ENCODE assay signal across 8 cellular contexts in genomic region chr5:181052526-181052927, GRCh38. TPM values are rescaled to one million over a fixed set of nuclear protein-coding genes. Genes with fewer than 3 reads are reported as not detected.
DNase-seq lines count a peak whose midpoint lies in the region; ATAC-seq lines count a peak whose summit lies in the region.

No MANE protein-coding gene starts in this region.

- H3K9ac ChIP-seq in BLaER1 treated with 17β-estradiol and CSF1 and Interleukin-3, amounts not matched to agents 10 nM and 100 nM, result peak overlapping the region; percentile 76 to 88 (median 84); a peak in 20 of 22 replicates
- H3K9ac ChIP-seq in HUES48 (ENCODE audit: low read depth, low read length), result no peak overlapping the region

- peaks cover 0 to 11% (median 0%) of the 10 kb centered on the region in 11 experiments; a peak in 6 of 22 replicates for H3K36me3 ChIP-seq in BLaER1 treated with 17β-estradiol and CSF1 and Interleukin-3, amounts not matched to agents 10 nM and 100 nM
- no peaks in the 10 kb centered on the region for H3K36me3 ChIP-seq in HUES48 (ENCODE audit: control insufficient read depth, insufficient read depth, low read length)

- H3K9me3 Mint-ChIP-seq in central memory CD8-positive, alpha-beta T cell, result no peaks in the 10 kb centered on the region
- peaks cover 0 to 12% (median 3%) of the 10 kb centered on the region in 7 donors for H3K9me3 Mint-ChIP-seq in naive B cell

- no peaks in the 10 kb centered on the region for H3K27me3 ChIP-seq in BLaER1 treated with 17β-estradiol and CSF1 and Interleukin-3, amounts not matched to agents 10 nM and 100 nM
- H3K27me3 ChIP-seq in HUES48 (ENCODE audit: control insufficient read depth, insufficient read depth, low read length), result peaks cover 85% of the 10 kb centered on the region

- H3K4me2 ChIP-seq in BLaER1 treated with 17β-estradiol and CSF1 and Interleukin-3, amounts not matched to agents 10 nM and 100 nM, result peak overlapping the region; percentile 92 to 99 (median 96)

- no peaks in the 10 kb centered on the region for H3K9me3 ChIP-seq in BLaER1 treated with 17β-estradiol and CSF1 and Interleukin-3, amounts not matched to agents 10 nM and 100 nM (replicated peaks in 1 of 11)
- no peaks in the 10 kb centered on the region for H3K9me3 ChIP-seq in HUES48 (ENCODE audit: control insufficient read depth, insufficient read depth, low read length)

- H3K4me1 ChIP-seq in BLaER1 treated with 17β-estradiol and CSF1 and Interleukin-3, amounts not matched to agents 10 nM and 100 nM, result peaks cover 72 to 87% (median 78%) of the 10 kb centered on the region in 10 experiments
- H3K4me1 ChIP-seq in HUES48 (ENCODE audit: control insufficient read depth, insufficient read depth, low read length), result 0 out of 2 replicates have a peak, but pooled peaks cover 2% of the 10 kb centered on the region

- peaks cover 0 to 13% (median 6%) of the 10 kb centered on the region in 11 experiments; a peak in 4 of 22 replicates for H4K20me1 ChIP-seq in BLaER1 treated with 17β-estradiol and CSF1 and Interleukin-3, amounts not matched to agents 10 nM and 100 nM

- H3K4me3 ChIP-seq in BLaER1 treated with 17β-estradiol and CSF1 and Interleukin-3, amounts not matched to agents 10 nM and 100 nM, result peak overlapping the region; percentile 73 to 89 (median 82)
- H3K4me3 ChIP-seq in HUES48 (ENCODE audit: low read depth, low read length), result peak overlapping the region; percentile 70

- peak overlapping the region; percentile 70 for H3K4me3 Mint-ChIP-seq in central memory CD8-positive, alpha-beta T cell
- H3K4me3 Mint-ChIP-seq in naive B cell, result peak overlapping the region; percentile 59 to 87 (median 84)

- no peak overlapping the region for H3K27ac Mint-ChIP-seq in central memory CD8-positive, alpha-beta T cell (ENCODE audit: low read depth)
- H3K27ac Mint-ChIP-seq in naive B cell, result peak overlapping the region in 3 of 6 donors; percentile 28 to 87 (median 66)

- DNase-seq in central memory CD8-positive, alpha-beta T cell (ENCODE audit: low spot score in 2 of 2), result no peak
- peak; percentile 7 for DNase-seq in naive B cell
- DNase-seq in NK-92 (lab: John Stamatoyannopoulos, UW; ENCODE audit: unreplicated experiment), result no peak
- DNase-seq in effector CD4-positive, alpha-beta T cell, result no peak
- no peak for DNase-seq in cerebellum (ENCODE audit: low spot score)

- peaks cover 85% of the 10 kb centered on the region for H3K27me3 Mint-ChIP-seq in central memory CD8-positive, alpha-beta T cell
- H3K27me3 Mint-ChIP-seq in naive B cell, result peaks cover 48 to 83% (median 69%) of the 10 kb centered on the region in 3 donors

- H3K27ac ChIP-seq in BLaER1 treated with 17β-estradiol and CSF1 and Interleukin-3, amounts not matched to agents 10 nM and 100 nM, result peak overlapping the region in 9 of 11 experiments; percentile 74 to 90 (median 84); a peak in 19 of 22 replicates
- no peak overlapping the region for H3K27ac ChIP-seq in HUES48 (ENCODE audit: low read depth, low read length)

- peaks cover 20% of the 10 kb centered on the region for H3K4me1 Mint-ChIP-seq in central memory CD8-positive, alpha-beta T cell
- H3K4me1 Mint-ChIP-seq in naive B cell, result peaks cover 17 to 31% (median 28%) of the 10 kb centered on the region in 3 donors

- ATAC-seq in central memory CD8-positive, alpha-beta T cell (replicated peaks; ENCODE audit: extremely low read depth, poor library complexity, severe bottlenecking), result no peak
- ATAC-seq in naive B cell (ENCODE audit: low read depth in 2 of 2) (peak; percentile 7 to 12), HG02852 (IDR thresholded peaks at IDR 0.05; ENCODE audit: unreplicated experiment) (no peak)

- H3K36me3 Mint-ChIP-seq in central memory CD8-positive, alpha-beta T cell (ENCODE audit: insufficient read depth), result no peaks in the 10 kb centered on the region
- H3K36me3 Mint-ChIP-seq in naive B cell, result peaks cover 0 to 5% of the 10 kb centered on the region in 2 donors

RNA-seq across cellular contexts. Expression of gene BTNL9, which starts 12.5 kb away (rescaled TPM):
- 1 to 10 TPM in 1 of 6 donors, under 1 TPM in 5; 0.08 to 1.4 (median 0.58) TPM for polyA plus RNA-seq in naive B cell (ENCODE audit: low read depth in 6 of 6)
- total RNA-seq in cerebellum, result 4.1 TPM

Comparison
In these comparisons a context has a peak if more than half of its experiments do, and no peak if none do; other contexts are left out.
1. ATAC-seq: peak in naive B cell (2 of 2); none in central memory CD8-positive, alpha-beta T cell (single experiment) and HG02852 (single experiment).